ENCODE assay signal across 1 cellular context in the genomic region with DNA sequence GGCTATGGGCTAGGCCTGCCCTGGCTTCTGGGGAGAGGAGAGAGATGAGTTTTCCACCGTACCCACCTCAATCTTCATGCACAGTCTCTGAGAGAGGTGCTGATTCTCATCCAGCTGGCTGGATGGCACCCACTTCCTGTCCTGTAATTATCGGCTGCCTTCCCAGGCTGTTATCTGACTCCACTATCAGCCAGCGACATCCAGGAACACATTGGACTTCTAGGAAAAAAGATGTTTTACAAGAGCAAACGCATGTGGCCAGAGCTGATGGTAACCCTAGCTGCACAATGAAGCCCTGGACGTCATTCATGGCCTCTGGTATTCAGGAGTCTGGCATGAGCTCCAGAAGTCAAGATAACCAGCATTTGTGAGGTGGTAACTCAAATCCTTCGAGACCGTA.
TF ChIP-seq lines count a peak whose summit lies in the region.

No MANE protein-coding gene starts in this region.

TF ChIP-seq in K562, 482 proteins besides CTCF, POLR2A, EP300 and RAD21 (continued from another document and continues in another):
- TF ChIP-seq E2F4 (CRISPR knock-in tag; IDR thresholded peaks at IDR 0.05; ENCODE audit: low read depth) (no peak), ZNF212 (CRISPR knock-in tag; IDR thresholded peaks at IDR 0.05) (no peak), MTF1 (CRISPR knock-in tag; IDR thresholded peaks at IDR 0.05; ENCODE audit: borderline replicate concordance) (no peak), TBP (optimal IDR thresholded peaks at IDR 0.05; ENCODE audit: low read depth, low read length) (no peak), ILF3 (IDR thresholded peaks at IDR 0.05; ENCODE audit: borderline replicate concordance) (no peak), NFE2L1 (tag; IDR thresholded peaks at IDR 0.05; ENCODE audit: borderline replicate concordance, low read depth) (no peak), SRSF7 (optimal IDR thresholded peaks at IDR 0.05; ENCODE audit: low read depth, low read length) (no peak), TGIF2 (CRISPR knock-in tag; IDR thresholded peaks at IDR 0.05) (no peak), DNMT1 (IDR thresholded peaks at IDR 0.05) (no peak), ZKSCAN8 (CRISPR knock-in tag; IDR thresholded peaks at IDR 0.05) (no peak), NCOR1 (IDR thresholded peaks at IDR 0.05) (peak; percentile 43), MBD2 (IDR thresholded peaks at IDR 0.05; ENCODE audit: borderline replicate concordance, low read depth) (no peak), TEAD4 (IDR thresholded peaks at IDR 0.05; ENCODE audit: low read length) (peak; percentile 82; the same call in 1 of the 2 replicates), TEAD4 (CRISPR knock-in tag; IDR thresholded peaks at IDR 0.05; ENCODE audit: borderline replicate concordance) (no peak), FIP1L1 (IDR thresholded peaks at IDR 0.05; ENCODE audit: low read depth, low read length, poor library complexity, severe bottlenecking) (no peak), POLR3A (IDR thresholded peaks at IDR 0.05; ENCODE audit: borderline replicate concordance, extremely low read depth, insufficient read depth, insufficient read length) (no peak), PPARD (CRISPR knock-in tag; IDR thresholded peaks at IDR 0.05) (no peak), CHAMP1 (IDR thresholded peaks at IDR 0.05) (no peak; the same call in 1 of the 2 replicates), ZNF695 (CRISPR knock-in tag; IDR thresholded peaks at IDR 0.05) (no peak), NUFIP1 (IDR thresholded peaks at IDR 0.05; ENCODE audit: partially characterized antibody) (no peak), ZBTB7A (IDR thresholded peaks at IDR 0.05; ENCODE audit: borderline replicate concordance, control insufficient read depth, low read depth, low read length) (no peak), PCBP1 (IDR thresholded peaks at IDR 0.05; ENCODE audit: low read depth, low read length, poor library complexity, severe bottlenecking) (no peak), RAD51 (IDR thresholded peaks at IDR 0.05; ENCODE audit: borderline replicate concordance, low read depth) (no peak), ELK1 (CRISPR knock-in tag; IDR thresholded peaks at IDR 0.05) (no peak), TAF15 (IDR thresholded peaks at IDR 0.05; ENCODE audit: low read depth, low read length) (no peak), BCOR (IDR thresholded peaks at IDR 0.05) (no peak), CBFB (CRISPR knock-in tag; IDR thresholded peaks at IDR 0.05) (no peak), FOXJ3 (CRISPR knock-in tag; IDR thresholded peaks at IDR 0.05) (no peak), PCBP2 (IDR thresholded peaks at IDR 0.05; ENCODE audit: low read depth, low read length, poor library complexity, severe bottlenecking) (no peak), ZNF175 (CRISPR knock-in tag; IDR thresholded peaks at IDR 0.05; ENCODE audit: low read depth) (no peak), ATF1 (CRISPR knock-in tag; IDR thresholded peaks at IDR 0.05) (no peak), ATF1 (tag; IDR thresholded peaks at IDR 0.05) (no peak)
- TF ChIP-seq, protein P1, sequence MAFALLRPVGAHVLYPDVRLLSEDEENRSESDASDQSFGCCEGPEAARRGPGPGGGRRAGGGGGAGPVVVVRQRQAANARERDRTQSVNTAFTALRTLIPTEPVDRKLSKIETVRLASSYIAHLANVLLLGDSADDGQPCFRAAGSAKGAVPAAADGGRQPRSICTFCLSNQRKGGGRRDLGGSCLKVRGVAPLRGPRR (CRISPR knock-in tag; IDR thresholded peaks at IDR 0.05): no peak
- TF ChIP-seq, protein P2, sequence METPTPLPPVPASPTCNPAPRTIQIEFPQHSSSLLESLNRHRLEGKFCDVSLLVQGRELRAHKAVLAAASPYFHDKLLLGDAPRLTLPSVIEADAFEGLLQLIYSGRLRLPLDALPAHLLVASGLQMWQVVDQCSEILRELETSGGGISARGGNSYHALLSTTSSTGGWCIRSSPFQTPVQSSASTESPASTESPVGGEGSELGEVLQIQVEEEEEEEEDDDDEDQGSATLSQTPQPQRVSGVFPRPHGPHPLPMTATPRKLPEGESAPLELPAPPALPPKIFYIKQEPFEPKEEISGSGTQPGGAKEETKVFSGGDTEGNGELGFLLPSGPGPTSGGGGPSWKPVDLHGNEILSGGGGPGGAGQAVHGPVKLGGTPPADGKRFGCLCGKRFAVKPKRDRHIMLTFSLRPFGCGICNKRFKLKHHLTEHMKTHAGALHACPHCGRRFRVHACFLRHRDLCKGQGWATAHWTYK (CRISPR knock-in tag; IDR thresholded peaks at IDR 0.05): no peak
- TF ChIP-seq, protein P3, sequence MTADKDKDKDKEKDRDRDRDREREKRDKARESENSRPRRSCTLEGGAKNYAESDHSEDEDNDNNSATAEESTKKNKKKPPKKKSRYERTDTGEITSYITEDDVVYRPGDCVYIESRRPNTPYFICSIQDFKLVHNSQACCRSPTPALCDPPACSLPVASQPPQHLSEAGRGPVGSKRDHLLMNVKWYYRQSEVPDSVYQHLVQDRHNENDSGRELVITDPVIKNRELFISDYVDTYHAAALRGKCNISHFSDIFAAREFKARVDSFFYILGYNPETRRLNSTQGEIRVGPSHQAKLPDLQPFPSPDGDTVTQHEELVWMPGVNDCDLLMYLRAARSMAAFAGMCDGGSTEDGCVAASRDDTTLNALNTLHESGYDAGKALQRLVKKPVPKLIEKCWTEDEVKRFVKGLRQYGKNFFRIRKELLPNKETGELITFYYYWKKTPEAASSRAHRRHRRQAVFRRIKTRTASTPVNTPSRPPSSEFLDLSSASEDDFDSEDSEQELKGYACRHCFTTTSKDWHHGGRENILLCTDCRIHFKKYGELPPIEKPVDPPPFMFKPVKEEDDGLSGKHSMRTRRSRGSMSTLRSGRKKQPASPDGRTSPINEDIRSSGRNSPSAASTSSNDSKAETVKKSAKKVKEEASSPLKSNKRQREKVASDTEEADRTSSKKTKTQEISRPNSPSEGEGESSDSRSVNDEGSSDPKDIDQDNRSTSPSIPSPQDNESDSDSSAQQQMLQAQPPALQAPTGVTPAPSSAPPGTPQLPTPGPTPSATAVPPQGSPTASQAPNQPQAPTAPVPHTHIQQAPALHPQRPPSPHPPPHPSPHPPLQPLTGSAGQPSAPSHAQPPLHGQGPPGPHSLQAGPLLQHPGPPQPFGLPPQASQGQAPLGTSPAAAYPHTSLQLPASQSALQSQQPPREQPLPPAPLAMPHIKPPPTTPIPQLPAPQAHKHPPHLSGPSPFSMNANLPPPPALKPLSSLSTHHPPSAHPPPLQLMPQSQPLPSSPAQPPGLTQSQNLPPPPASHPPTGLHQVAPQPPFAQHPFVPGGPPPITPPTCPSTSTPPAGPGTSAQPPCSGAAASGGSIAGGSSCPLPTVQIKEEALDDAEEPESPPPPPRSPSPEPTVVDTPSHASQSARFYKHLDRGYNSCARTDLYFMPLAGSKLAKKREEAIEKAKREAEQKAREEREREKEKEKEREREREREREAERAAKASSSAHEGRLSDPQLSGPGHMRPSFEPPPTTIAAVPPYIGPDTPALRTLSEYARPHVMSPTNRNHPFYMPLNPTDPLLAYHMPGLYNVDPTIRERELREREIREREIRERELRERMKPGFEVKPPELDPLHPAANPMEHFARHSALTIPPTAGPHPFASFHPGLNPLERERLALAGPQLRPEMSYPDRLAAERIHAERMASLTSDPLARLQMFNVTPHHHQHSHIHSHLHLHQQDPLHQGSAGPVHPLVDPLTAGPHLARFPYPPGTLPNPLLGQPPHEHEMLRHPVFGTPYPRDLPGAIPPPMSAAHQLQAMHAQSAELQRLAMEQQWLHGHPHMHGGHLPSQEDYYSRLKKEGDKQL (CRISPR knock-in tag; IDR thresholded peaks at IDR 0.05; ENCODE audit: borderline replicate concordance): no peak
- TF ChIP-seq, protein P4, sequence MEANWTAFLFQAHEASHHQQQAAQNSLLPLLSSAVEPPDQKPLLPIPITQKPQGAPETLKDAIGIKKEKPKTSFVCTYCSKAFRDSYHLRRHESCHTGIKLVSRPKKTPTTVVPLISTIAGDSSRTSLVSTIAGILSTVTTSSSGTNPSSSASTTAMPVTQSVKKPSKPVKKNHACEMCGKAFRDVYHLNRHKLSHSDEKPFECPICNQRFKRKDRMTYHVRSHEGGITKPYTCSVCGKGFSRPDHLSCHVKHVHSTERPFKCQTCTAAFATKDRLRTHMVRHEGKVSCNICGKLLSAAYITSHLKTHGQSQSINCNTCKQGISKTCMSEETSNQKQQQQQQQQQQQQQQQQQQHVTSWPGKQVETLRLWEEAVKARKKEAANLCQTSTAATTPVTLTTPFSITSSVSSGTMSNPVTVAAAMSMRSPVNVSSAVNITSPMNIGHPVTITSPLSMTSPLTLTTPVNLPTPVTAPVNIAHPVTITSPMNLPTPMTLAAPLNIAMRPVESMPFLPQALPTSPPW (CRISPR knock-in tag; IDR thresholded peaks at IDR 0.05): no peak
- TF ChIP-seq, protein P5, sequence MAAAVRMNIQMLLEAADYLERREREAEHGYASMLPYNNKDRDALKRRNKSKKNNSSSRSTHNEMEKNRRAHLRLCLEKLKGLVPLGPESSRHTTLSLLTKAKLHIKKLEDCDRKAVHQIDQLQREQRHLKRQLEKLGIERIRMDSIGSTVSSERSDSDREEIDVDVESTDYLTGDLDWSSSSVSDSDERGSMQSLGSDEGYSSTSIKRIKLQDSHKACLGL (CRISPR knock-in tag; IDR thresholded peaks at IDR 0.05; ENCODE audit: borderline replicate concordance, poor library complexity, severe bottlenecking): no peak
- TF ChIP-seq, protein P6, sequence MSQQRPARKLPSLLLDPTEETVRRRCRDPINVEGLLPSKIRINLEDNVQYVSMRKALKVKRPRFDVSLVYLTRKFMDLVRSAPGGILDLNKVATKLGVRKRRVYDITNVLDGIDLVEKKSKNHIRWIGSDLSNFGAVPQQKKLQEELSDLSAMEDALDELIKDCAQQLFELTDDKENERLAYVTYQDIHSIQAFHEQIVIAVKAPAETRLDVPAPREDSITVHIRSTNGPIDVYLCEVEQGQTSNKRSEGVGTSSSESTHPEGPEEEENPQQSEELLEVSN (IDR thresholded peaks at IDR 0.05; ENCODE audit: borderline replicate concordance in 1 of 2, extremely low read depth in 1 of 2, insufficient read depth in 1 of 2, insufficient read length in 1 of 2, low read depth in 1 of 2, low read length in 1 of 2, poor library complexity in 1 of 2, severe bottlenecking in 1 of 2): peak in 1 of 2 experiments; percentile 29
- TF ChIP-seq, protein P7, sequence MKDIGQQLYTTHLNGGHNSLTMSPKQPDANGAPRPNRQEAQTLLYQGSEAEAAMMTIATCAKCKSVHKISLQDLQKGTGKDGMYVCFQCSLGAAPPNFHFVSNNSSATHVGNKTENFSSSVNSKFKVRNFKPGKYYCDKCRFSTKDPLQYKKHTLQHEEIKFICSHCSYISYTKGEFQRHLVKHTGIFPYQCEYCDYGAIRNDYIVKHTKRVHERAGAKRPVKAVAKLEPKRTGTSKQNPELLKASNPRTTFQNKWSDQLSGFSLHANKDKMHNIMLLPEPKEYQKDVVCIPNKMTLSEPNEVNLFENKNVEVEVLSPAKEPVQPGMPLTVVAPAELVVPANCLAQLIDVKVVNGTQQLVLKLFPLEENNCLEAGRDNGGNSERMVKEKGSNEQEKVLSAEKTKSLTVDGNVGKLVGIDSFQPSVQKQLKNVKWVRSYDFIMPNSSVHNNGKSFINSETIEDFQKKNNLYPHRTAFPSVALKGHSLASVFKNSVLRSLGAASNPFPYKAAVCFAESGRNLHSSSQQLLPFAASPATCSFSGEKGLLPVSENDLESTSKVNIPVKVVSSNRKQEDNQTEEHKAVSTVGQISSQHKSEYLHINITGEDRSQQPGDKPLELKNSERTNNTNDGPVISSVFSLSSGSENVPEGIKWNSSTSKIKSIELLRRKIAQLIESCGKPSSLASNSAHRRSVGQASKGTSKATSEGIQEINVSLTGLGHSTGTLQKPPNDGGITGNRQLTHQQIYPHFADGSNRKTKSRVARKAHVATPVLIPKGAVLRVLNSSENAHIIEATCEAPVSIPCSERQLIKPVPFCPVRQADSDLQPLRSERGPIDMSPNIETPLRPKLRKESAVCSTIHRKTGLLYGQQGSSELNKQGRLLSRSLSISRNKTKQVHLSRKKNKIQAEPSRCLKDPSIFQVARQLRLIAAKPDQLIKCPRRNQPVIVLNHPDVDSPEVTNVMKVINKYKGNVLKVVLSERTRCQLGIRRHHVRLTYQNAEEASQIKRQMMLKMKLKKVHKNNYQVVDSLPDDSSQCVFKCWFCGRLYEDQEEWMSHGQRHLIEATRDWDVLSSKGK (CRISPR knock-in tag; IDR thresholded peaks at IDR 0.05): no peak
- TF ChIP-seq, protein P8, sequence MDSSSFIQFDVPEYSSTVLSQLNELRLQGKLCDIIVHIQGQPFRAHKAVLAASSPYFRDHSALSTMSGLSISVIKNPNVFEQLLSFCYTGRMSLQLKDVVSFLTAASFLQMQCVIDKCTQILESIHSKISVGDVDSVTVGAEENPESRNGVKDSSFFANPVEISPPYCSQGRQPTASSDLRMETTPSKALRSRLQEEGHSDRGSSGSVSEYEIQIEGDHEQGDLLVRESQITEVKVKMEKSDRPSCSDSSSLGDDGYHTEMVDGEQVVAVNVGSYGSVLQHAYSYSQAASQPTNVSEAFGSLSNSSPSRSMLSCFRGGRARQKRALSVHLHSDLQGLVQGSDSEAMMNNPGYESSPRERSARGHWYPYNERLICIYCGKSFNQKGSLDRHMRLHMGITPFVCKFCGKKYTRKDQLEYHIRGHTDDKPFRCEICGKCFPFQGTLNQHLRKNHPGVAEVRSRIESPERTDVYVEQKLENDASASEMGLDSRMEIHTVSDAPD (CRISPR knock-in tag; IDR thresholded peaks at IDR 0.05): no peak
